ENCODE assay signal across 8 cellular contexts in the genomic region with DNA sequence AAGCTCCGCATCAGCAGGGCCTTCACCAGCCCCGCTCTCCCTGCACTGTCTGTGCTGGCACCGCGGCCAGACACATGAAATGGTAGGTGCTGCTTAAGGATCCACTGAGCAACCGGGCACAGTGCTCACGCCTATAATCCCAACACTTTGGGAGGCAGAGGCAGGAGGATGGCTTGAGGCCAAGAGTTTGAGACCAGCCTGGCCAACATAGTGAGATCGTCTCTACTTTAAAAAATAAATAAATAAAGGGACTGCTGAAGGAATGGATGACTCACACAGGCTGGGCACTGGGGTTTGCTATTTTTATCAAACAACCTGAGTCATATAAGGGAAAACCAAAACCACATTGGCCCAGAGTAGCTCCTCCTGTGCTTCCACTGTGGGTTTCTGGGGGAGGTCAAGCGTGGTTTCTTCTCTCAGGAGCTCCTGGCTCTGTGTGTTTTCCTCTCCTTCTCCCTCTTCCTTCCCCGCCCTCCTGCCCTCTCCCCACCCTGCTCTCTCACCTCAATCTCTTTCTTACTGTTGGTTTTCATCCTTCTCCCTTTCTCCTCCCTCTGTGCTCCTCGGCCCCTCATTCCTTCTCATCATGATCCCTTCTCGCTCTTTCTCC. TPM values are rescaled to one million over a fixed set of nuclear protein-coding genes. Genes with fewer than 3 reads are reported as not detected.
DNase-seq lines count a peak whose midpoint lies in the region; ATAC-seq and TF ChIP-seq lines count a peak whose summit lies in the region.

No MANE protein-coding gene starts in this region.

- intact Hi-C loops in activated CD8-positive, alpha-beta T cell treated with anti-CD3 and anti-CD28 coated beads for 36 hours (cut with micrococcal nuclease) = no loop called here

- no peaks in the 10 kb centered on the region for H3K9me3 Mint-ChIP-seq in activated CD8-positive, alpha-beta T cell treated with anti-CD3 and anti-CD28 coated beads for 36 hours
- no peaks in the 10 kb centered on the region for H3K9me3 Mint-ChIP-seq in stimulated activated memory B cell treated with anti-CD40 and anti-IgM and Interleukin-4, amounts not matched to agents 10 μg/mL and 1 μg/mL and 100 μg/mL, for 72 hours

- ATAC-seq in activated CD8-positive, alpha-beta T cell treated with anti-CD3 and anti-CD28 coated beads for 36 hours = peak; percentile 87
- peak; percentile 87 for ATAC-seq in stimulated activated memory B cell treated with anti-CD40 and anti-IgM and Interleukin-4, amounts not matched to agents 10 μg/mL and 1 μg/mL and 100 μg/mL, for 72 hours
- ATAC-seq in HG02642 (IDR thresholded peaks at IDR 0.05; ENCODE audit: poor library complexity, unreplicated experiment) (no peak), HG02840 (IDR thresholded peaks at IDR 0.05; ENCODE audit: low FRiP score, unreplicated experiment) (no peak)

- no peak for TF ChIP-seq CTCF in activated CD8-positive, alpha-beta T cell treated with anti-CD3 and anti-CD28 coated beads for 36 hours (IDR thresholded peaks at IDR 0.05)

- DNase-seq in HS-5 (ENCODE audit: low read depth) = peak; percentile 92
- peak; percentile 73 for DNase-seq in activated CD8-positive, alpha-beta T cell treated with anti-CD3 and anti-CD28 coated beads for 36 hours
- peak; percentile 65 for DNase-seq in foreskin melanocyte
- no peak for DNase-seq in NCI-H524 (lab: John Stamatoyannopoulos, UW)

- H3K36me3 Mint-ChIP-seq in activated CD8-positive, alpha-beta T cell treated with anti-CD3 and anti-CD28 coated beads for 36 hours (ENCODE audit: low read depth) = peaks cover 40% of the 10 kb centered on the region
- peaks cover 90% of the 10 kb centered on the region for H3K36me3 Mint-ChIP-seq in stimulated activated memory B cell treated with anti-CD40 and anti-IgM and Interleukin-4, amounts not matched to agents 10 μg/mL and 1 μg/mL and 100 μg/mL, for 72 hours

- H3K36me3 ChIP-seq in BLaER1 treated with 17β-estradiol and CSF1 and Interleukin-3, amounts not matched to agents 10 nM and 100 nM = peaks cover 91 to 99% (median 96%) of the 10 kb centered on the region in 11 experiments

- H3K4me1 ChIP-seq in BLaER1 treated with 17β-estradiol and CSF1 and Interleukin-3, amounts not matched to agents 10 nM and 100 nM = peaks cover 25 to 52% (median 37%) of the 10 kb centered on the region in 10 experiments

- CTCF ChIA-PET in activated CD8-positive, alpha-beta T cell treated with anti-CD3 and anti-CD28 coated beads for 36 hours (lab: Charles Lee) = no interaction called here

- no peak overlapping the region for H3K4me3 Mint-ChIP-seq in activated CD8-positive, alpha-beta T cell treated with anti-CD3 and anti-CD28 coated beads for 36 hours
- H3K4me3 Mint-ChIP-seq in stimulated activated memory B cell treated with anti-CD40 and anti-IgM and Interleukin-4, amounts not matched to agents 10 μg/mL and 1 μg/mL and 100 μg/mL, for 72 hours = no peak overlapping the region

- H3K9ac ChIP-seq in BLaER1 treated with 17β-estradiol and CSF1 and Interleukin-3, amounts not matched to agents 10 nM and 100 nM = peak overlapping the region in 9 of 11 experiments; percentile 2 to 56 (median 48); a peak in 10 of 22 replicates

- H3K4me3 ChIP-seq in BLaER1 treated with 17β-estradiol and CSF1 and Interleukin-3, amounts not matched to agents 10 nM and 100 nM = peak overlapping the region in 2 of 10 experiments; percentile 32 to 47; a peak in 5 of 20 replicates

- no peaks in the 10 kb centered on the region for H3K27me3 ChIP-seq in BLaER1 treated with 17β-estradiol and CSF1 and Interleukin-3, amounts not matched to agents 10 nM and 100 nM

- H3K4me2 ChIP-seq in BLaER1 treated with 17β-estradiol and CSF1 and Interleukin-3, amounts not matched to agents 10 nM and 100 nM = peak overlapping the region; percentile 57 to 92 (median 82)

- H3K9me3 ChIP-seq in BLaER1 treated with 17β-estradiol and CSF1 and Interleukin-3, amounts not matched to agents 10 nM and 100 nM (replicated peaks in 1 of 11) = no peaks in the 10 kb centered on the region

- H4K20me1 ChIP-seq in BLaER1 treated with 17β-estradiol and CSF1 and Interleukin-3, amounts not matched to agents 10 nM and 100 nM = peaks cover 53 to 98% (median 79%) of the 10 kb centered on the region in 11 experiments

- H3K4me1 Mint-ChIP-seq in activated CD8-positive, alpha-beta T cell treated with anti-CD3 and anti-CD28 coated beads for 36 hours (ENCODE audit: low read depth) = peaks cover 36% of the 10 kb centered on the region
- peaks cover 20% of the 10 kb centered on the region for H3K4me1 Mint-ChIP-seq in stimulated activated memory B cell treated with anti-CD40 and anti-IgM and Interleukin-4, amounts not matched to agents 10 μg/mL and 1 μg/mL and 100 μg/mL, for 72 hours

- H3K27ac Mint-ChIP-seq in activated CD8-positive, alpha-beta T cell treated with anti-CD3 and anti-CD28 coated beads for 36 hours = no peak overlapping the region
- peak overlapping the region; percentile 70 for H3K27ac Mint-ChIP-seq in stimulated activated memory B cell treated with anti-CD40 and anti-IgM and Interleukin-4, amounts not matched to agents 10 μg/mL and 1 μg/mL and 100 μg/mL, for 72 hours

- POLR2A ChIA-PET in activated CD8-positive, alpha-beta T cell treated with anti-CD3 and anti-CD28 coated beads for 36 hours (lab: Charles Lee) = interaction anchor here (0.6 to 0.9 kb wide), 3 partner anchors 9 to 348 kb away, joined by 3 read pairs; no protein-coding TSS in a partner anchor

- no peaks in the 10 kb centered on the region for H3K27me3 Mint-ChIP-seq in activated CD8-positive, alpha-beta T cell treated with anti-CD3 and anti-CD28 coated beads for 36 hours
- H3K27me3 Mint-ChIP-seq in stimulated activated memory B cell treated with anti-CD40 and anti-IgM and Interleukin-4, amounts not matched to agents 10 μg/mL and 1 μg/mL and 100 μg/mL, for 72 hours = no peaks in the 10 kb centered on the region

- H3K27ac ChIP-seq in BLaER1 treated with 17β-estradiol and CSF1 and Interleukin-3, amounts not matched to agents 10 nM and 100 nM = peak overlapping the region in 7 of 11 experiments; percentile 21 to 60 (median 46); a peak in 12 of 22 replicates

RNA-seq across cellular contexts. Expression of a gene that starts 21.3 kb away (rescaled TPM):
- 10 to 100 TPM; 37.4 to 38.0 TPM for total RNA-seq in activated CD8-positive, alpha-beta T cell treated with anti-CD3 and anti-CD28 coated beads for 36 hours

RNA-seq across cellular contexts. Expression of a gene that starts 21.9 kb away (rescaled TPM):
- total RNA-seq in activated CD8-positive, alpha-beta T cell treated with anti-CD3 and anti-CD28 coated beads for 36 hours = 1 to 10 TPM; 8.9 to 9.2 TPM

RNA-seq across cellular contexts. Expression of a gene that starts 42.9 kb away (rescaled TPM):
- not detected for total RNA-seq in activated CD8-positive, alpha-beta T cell treated with anti-CD3 and anti-CD28 coated beads for 36 hours

Comparison
In these comparisons a context has a peak if more than half of its experiments do, and no peak if none do; other contexts are left out.
1. DNase-seq: peak in HS-5 (single experiment), activated CD8-positive, alpha-beta T cell treated with anti-CD3 and anti-CD28 coated beads for 36 hours (single experiment) and foreskin melanocyte (single experiment); none in NCI-H524 (0 of 2).
2. ATAC-seq: peak in activated CD8-positive, alpha-beta T cell treated with anti-CD3 and anti-CD28 coated beads for 36 hours (single experiment) and stimulated activated memory B cell treated with anti-CD40 and anti-IgM and Interleukin-4, amounts not matched to agents 10 μg/mL and 1 μg/mL and 100 μg/mL, for 72 hours (single experiment); none in HG02642 (single experiment) and HG02840 (single experiment).